9 cellular contexts compared by ENCODE assay signal in genomic region chr1:63917571-63918394, GRCh38.
DNase-seq lines count a peak whose midpoint lies in the region; ATAC-seq, FAIRE-seq and TF ChIP-seq lines count a peak whose summit lies in the region.
"Had no signal": no experiment of that assay in that cellular context is flagged by ENCODE, and none has a peak within 500 bp of the region (broad histone marks: within the 10 kb centered on the region; RNA-seq: fewer than 3 reads in every experiment).

No MANE protein-coding gene starts in this region.

- H3K4me2 ChIP-seq in neural progenitor cell, result no peak overlapping the region

- no peak overlapping the region for H3K4me3 ChIP-seq in astrocyte of the cerebellum (ENCODE audit: low read depth, low read length)
- H3K4me3 ChIP-seq in neural progenitor cell, result no peak overlapping the region

- H3K4me1 Mint-ChIP-seq in neural progenitor cell, result peaks cover 38% of the 10 kb centered on the region

- H4K20me1 ChIP-seq in neural progenitor cell (ENCODE audit: low read depth), result peaks cover 50% of the 10 kb centered on the region

- no peak overlapping the region for H2AFZ ChIP-seq in neural progenitor cell (replicated peaks)

- POLR2A ChIA-PET in HEK293T (lab: Yijun Ruan, JAX), result no interaction called here

- H3K27ac ChIP-seq in neural progenitor cell, result no peak overlapping the region

- in situ Hi-C loops in astrocyte of the cerebellum (cut with HindIII; ENCODE audit: low sequenced_read_pairs), result loop anchor here (25.0 kb wide), 1 partner anchor 320 kb away; no protein-coding TSS in a partner anchor

- no peak overlapping the region for H3K9ac ChIP-seq in neural progenitor cell

- H3K27ac Mint-ChIP-seq in neural progenitor cell, result no peak overlapping the region

- no peaks in the 10 kb centered on the region for H3K36me3 ChIP-seq in neural progenitor cell

- no peaks in the 10 kb centered on the region for H3K27me3 ChIP-seq in neural progenitor cell

- H3F3A ChIP-seq in neural progenitor cell (ENCODE audit: low read depth), result peaks cover 5% of the 10 kb centered on the region

- no peaks in the 10 kb centered on the region for H3K9me3 ChIP-seq in neural progenitor cell (ENCODE audit: low read depth)

- H3K4me3 Mint-ChIP-seq in neural progenitor cell, result no peak overlapping the region

- CTCF ChIA-PET in HEK293T (lab: Yijun Ruan, JAX), result interaction anchor here (0.6 to 1.7 kb wide), 4 partner anchors 25 to 231 kb away, joined by 3 to 6 read pairs (median 3); no protein-coding TSS in a partner anchor

- ATAC-seq in GM18873 (IDR thresholded peaks at IDR 0.05; ENCODE audit: low FRiP score, unreplicated experiment), result no peak

- peak; percentile 14 for DNase-seq in NCI-H2196 (lab: John Stamatoyannopoulos, UW; ENCODE audit: unreplicated experiment)
- no peak for DNase-seq in NCI-H2196 treated with DMSO at 0.1 percent for 48 hours (lab: John Stamatoyannopoulos, UW; ENCODE audit: unreplicated experiment)
- DNase-seq in HEK293T (ENCODE audit: extremely low spot score), result peak; percentile 56
- no peak for DNase-seq in astrocyte of the cerebellum (ENCODE audit: low read depth)
- peak; percentile 55 for DNase-seq in neural progenitor cell (ENCODE audit: low spot score)
- no peak for DNase-seq in frontal cortex (ENCODE audit: low spot score in 2 of 2)
- no peak for DNase-seq in HCEC 1CT
- DNase-seq: SHP77 had no signal

- H3K27me3 Mint-ChIP-seq in neural progenitor cell (ENCODE audit: insufficient read depth, low read depth), result no peaks in the 10 kb centered on the region

- TF ChIP-seq CTCF in astrocyte of the cerebellum (IDR thresholded peaks at IDR 0.05; ENCODE audit: low read depth, low read length, missing control alignments) (peak; percentile 15), neural progenitor cell (IDR thresholded peaks at IDR 0.05) (peak; percentile 53)

- peaks cover 2% of the 10 kb centered on the region for H3K36me3 Mint-ChIP-seq in neural progenitor cell

- H3K79me2 ChIP-seq in neural progenitor cell (ENCODE audit: low read depth), result peaks cover 100% of the 10 kb centered on the region

- no peak for FAIRE-seq in frontal cortex (lab: Jason Lieb, UNC)

- H3K4me1 ChIP-seq in neural progenitor cell, result peaks cover 39% of the 10 kb centered on the region

- H3K9me3 Mint-ChIP-seq in neural progenitor cell, result no peaks in the 10 kb centered on the region

TF ChIP-seq in HEK293T, 16 proteins besides CTCF, POLR2A, EP300 and RAD21:
- TF ChIP-seq ELF4 (IDR thresholded peaks at IDR 0.05) (no peak), ZNF384 (IDR thresholded peaks at IDR 0.05) (no peak), SUZ12 (IDR thresholded peaks at IDR 0.05) (no peak), L3MBTL2 (conservative IDR thresholded peaks at IDR 0.05) (no peak), TARDBP (IDR thresholded peaks at IDR 0.05) (no peak), ARNT (IDR thresholded peaks at IDR 0.05) (no peak), LEF1 (IDR thresholded peaks at IDR 0.05; ENCODE audit: borderline replicate concordance) (no peak), CTBP1 (IDR thresholded peaks at IDR 0.05; ENCODE audit: borderline replicate concordance) (no peak), FOXA1 (IDR thresholded peaks at IDR 0.05) (no peak), HDGF (IDR thresholded peaks at IDR 0.05; ENCODE audit: borderline replicate concordance) (no peak), NFRKB (IDR thresholded peaks at IDR 0.05) (no peak)
- TF ChIP-seq, protein P1, sequence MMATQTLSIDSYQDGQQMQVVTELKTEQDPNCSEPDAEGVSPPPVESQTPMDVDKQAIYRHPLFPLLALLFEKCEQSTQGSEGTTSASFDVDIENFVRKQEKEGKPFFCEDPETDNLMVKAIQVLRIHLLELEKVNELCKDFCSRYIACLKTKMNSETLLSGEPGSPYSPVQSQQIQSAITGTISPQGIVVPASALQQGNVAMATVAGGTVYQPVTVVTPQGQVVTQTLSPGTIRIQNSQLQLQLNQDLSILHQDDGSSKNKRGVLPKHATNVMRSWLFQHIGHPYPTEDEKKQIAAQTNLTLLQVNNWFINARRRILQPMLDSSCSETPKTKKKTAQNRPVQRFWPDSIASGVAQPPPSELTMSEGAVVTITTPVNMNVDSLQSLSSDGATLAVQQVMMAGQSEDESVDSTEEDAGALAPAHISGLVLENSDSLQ (IDR thresholded peaks at IDR 0.05), result no peak

Comparison
In these comparisons a context has a peak if more than half of its experiments do, and no peak if none do; other contexts are left out.
1. DNase-seq: peak in NCI-H2196 (single experiment), HEK293T (single experiment) and neural progenitor cell (single experiment); none in NCI-H2196 treated with DMSO at 0.1 percent for 48 hours (single experiment), astrocyte of the cerebellum (single experiment), frontal cortex (0 of 2) and HCEC 1CT (single experiment).